2 cellular contexts compared by ENCODE assay signal in the genomic region with DNA sequence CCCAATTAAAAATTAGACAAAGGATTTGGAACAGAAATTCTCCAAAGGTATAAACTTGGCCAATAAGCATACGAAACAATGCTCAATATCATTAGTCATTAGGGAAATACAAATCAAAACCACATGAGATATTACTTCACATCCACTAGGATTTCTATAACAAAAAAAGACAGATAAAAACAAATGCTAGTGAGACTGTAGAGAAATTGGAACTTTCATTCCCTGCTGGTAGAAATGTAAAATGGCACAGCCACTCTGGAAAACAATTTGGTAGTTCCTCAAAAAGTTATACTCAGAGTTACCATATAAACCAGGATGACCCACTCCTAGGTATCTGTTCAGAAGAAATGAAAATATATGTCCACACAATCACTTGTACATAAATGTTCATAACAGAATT.
TF ChIP-seq lines count a peak whose summit lies in the region.

No MANE protein-coding gene starts in this region.

TF ChIP-seq in SK-N-SH, 30 proteins besides CTCF, POLR2A, EP300 and RAD21 (continued from another document):
- TF ChIP-seq TAF1 (IDR thresholded peaks at IDR 0.05; ENCODE audit: borderline replicate concordance, low read depth, low read length) (no peak), EZH2phosphoT487 (IDR thresholded peaks at IDR 0.05; ENCODE audit: borderline replicate concordance, low read depth) (no peak), GATA2 (CRISPR knock-in tag; IDR thresholded peaks at IDR 0.05) (no peak), POLR2AphosphoS5 (IDR thresholded peaks at IDR 0.05; ENCODE audit: low read depth, low read length) (no peak), IRF3 (IDR thresholded peaks at IDR 0.05; ENCODE audit: low read depth, low read length) (no peak), SIN3A (IDR thresholded peaks at IDR 0.05; ENCODE audit: borderline replicate concordance, low read depth, low read length) (no peak), YY1 (IDR thresholded peaks at IDR 0.05; ENCODE audit: low read depth) (no peak), NRF1 (IDR thresholded peaks at IDR 0.05; ENCODE audit: low read depth, low read length) (no peak), USF1 (IDR thresholded peaks at IDR 0.05; ENCODE audit: borderline replicate concordance, low read depth) (no peak), TEAD4 (IDR thresholded peaks at IDR 0.05; ENCODE audit: borderline replicate concordance, insufficient read depth) (no peak), SMC3 (IDR thresholded peaks at IDR 0.05; ENCODE audit: low read depth, low read length) (no peak)
- TF ChIP-seq, protein P1, sequence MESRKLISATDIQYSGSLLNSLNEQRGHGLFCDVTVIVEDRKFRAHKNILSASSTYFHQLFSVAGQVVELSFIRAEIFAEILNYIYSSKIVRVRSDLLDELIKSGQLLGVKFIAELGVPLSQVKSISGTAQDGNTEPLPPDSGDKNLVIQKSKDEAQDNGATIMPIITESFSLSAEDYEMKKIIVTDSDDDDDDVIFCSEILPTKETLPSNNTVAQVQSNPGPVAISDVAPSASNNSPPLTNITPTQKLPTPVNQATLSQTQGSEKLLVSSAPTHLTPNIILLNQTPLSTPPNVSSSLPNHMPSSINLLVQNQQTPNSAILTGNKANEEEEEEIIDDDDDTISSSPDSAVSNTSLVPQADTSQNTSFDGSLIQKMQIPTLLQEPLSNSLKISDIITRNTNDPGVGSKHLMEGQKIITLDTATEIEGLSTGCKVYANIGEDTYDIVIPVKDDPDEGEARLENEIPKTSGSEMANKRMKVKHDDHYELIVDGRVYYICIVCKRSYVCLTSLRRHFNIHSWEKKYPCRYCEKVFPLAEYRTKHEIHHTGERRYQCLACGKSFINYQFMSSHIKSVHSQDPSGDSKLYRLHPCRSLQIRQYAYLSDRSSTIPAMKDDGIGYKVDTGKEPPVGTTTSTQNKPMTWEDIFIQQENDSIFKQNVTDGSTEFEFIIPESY (IDR thresholded peaks at IDR 0.05; ENCODE audit: borderline replicate concordance, low read depth) = no peak
- TF ChIP-seq, protein P2, sequence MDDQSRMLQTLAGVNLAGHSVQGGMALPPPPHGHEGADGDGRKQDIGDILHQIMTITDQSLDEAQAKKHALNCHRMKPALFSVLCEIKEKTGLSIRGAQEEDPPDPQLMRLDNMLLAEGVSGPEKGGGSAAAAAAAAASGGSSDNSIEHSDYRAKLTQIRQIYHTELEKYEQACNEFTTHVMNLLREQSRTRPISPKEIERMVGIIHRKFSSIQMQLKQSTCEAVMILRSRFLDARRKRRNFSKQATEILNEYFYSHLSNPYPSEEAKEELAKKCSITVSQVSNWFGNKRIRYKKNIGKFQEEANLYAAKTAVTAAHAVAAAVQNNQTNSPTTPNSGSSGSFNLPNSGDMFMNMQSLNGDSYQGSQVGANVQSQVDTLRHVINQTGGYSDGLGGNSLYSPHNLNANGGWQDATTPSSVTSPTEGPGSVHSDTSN (IDR thresholded peaks at IDR 0.05) = no peak
TF ChIP-seq in SK-N-SH: peak in this region for 0.

TF ChIP-seq in SK-N-SH treated with all-trans-retinoic acid at 6 μM for 48 hours, 23 proteins besides CTCF, POLR2A, EP300 and RAD21 (continued from another document):
- TF ChIP-seq, protein P3, sequence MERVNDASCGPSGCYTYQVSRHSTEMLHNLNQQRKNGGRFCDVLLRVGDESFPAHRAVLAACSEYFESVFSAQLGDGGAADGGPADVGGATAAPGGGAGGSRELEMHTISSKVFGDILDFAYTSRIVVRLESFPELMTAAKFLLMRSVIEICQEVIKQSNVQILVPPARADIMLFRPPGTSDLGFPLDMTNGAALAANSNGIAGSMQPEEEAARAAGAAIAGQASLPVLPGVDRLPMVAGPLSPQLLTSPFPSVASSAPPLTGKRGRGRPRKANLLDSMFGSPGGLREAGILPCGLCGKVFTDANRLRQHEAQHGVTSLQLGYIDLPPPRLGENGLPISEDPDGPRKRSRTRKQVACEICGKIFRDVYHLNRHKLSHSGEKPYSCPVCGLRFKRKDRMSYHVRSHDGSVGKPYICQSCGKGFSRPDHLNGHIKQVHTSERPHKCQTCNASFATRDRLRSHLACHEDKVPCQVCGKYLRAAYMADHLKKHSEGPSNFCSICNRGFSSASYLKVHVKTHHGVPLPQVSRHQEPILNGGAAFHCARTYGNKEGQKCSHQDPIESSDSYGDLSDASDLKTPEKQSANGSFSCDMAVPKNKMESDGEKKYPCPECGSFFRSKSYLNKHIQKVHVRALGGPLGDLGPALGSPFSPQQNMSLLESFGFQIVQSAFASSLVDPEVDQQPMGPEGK (CRISPR knock-in tag; IDR thresholded peaks at IDR 0.05; ENCODE audit: borderline replicate concordance) = no peak
